10 cellular contexts compared by ENCODE assay signal in the genomic region with DNA sequence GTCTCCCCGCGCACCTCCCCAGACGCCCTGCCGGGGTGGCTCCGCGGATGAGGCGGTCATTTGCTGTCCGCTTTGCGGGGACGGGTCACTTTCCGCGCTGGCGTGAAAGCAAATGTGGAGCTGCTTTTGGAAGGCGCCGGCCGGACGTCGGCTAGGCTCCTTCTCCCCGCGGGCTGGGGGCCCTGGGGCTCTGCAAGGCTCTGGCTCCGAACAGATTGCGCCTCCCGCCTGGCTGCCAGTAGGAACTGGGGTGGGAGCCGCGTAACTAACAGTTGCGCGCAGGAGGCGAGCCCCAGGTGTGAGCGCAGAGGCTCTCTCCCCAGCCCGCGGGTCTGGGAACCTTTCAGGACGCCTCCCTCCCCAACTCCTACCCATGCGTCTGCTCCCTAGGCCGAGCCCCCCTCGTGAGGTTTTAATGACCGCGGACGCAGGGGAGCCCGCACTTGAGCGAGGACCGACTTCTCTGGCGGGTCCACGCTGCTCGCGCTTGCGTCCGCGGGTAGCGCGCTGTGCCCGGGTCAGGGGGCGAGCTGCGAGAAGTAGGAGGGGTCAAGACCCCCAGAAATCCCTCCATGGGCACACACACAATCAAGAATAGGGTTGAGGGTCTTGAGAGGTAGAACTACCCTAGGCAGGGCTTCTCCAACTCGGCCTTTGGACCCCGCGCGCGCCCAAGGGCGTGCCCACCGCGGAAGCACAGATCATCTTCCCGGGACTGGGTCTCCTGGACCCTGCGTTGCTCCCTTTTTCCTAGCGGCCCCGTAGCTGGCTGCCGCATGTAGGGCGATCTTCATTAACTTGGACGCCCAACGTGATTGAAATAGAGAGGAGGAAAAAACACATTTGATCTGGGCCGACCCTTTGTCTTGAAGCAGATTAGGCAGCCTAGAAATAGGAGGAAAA.
DNase-seq lines count a peak whose midpoint lies in the region; ATAC-seq and TF ChIP-seq lines count a peak whose summit lies in the region.
"Had no signal": no experiment of that assay in that cellular context is flagged by ENCODE, and none has a peak within 500 bp of the region (broad histone marks: within the 10 kb centered on the region; RNA-seq: fewer than 3 reads in every experiment).

No MANE protein-coding gene starts in this region.

- H3K4me1 ChIP-seq in iPS DF 6.9 (ENCODE audit: control insufficient read depth, insufficient read depth, low read length) (peaks cover 4% of the 10 kb centered on the region; the same call in 1 of the 2 replicates), psoas muscle (peaks cover 8% of the 10 kb centered on the region)

- H3K27ac ChIP-seq in iPS DF 6.9 (ENCODE audit: low read length) (no peak overlapping the region), psoas muscle (no peak overlapping the region)

- H3K36me3 ChIP-seq in BJ (ENCODE audit: control insufficient read depth, insufficient read depth, low read length) (no peaks in the 10 kb centered on the region), iPS DF 6.9 (ENCODE audit: control insufficient read depth, insufficient read depth, low read length) (no peaks in the 10 kb centered on the region), psoas muscle (ENCODE audit: insufficient read depth in 1 of 2, low read depth in 1 of 2) (no peaks in the 10 kb centered on the region)

- H3K4me3 ChIP-seq in BJ (ENCODE audit: low read depth, low read length) (peak overlapping the region; percentile 43), iPS DF 6.9 (ENCODE audit: low read length) (peak overlapping the region; percentile 20; the same call in 1 of the 2 replicates), psoas muscle (no peak overlapping the region)

- CTCF ChIA-PET in BJ (lab: Yijun Ruan, JAX): interaction anchor here (0.9 to 1.2 kb wide), 2 partner anchors 268 to 1069 kb away, joined by 3 to 4 read pairs; no protein-coding TSS in a partner anchor
- CTCF ChIA-PET in WTC11 (lab: Charles Lee): interaction anchor here (1.1 to 1.9 kb wide), 2 partner anchors 148 to 1069 kb away, joined by 6 to 7 read pairs; no protein-coding TSS in a partner anchor

- intact Hi-C loops in psoas muscle (cut with DNase I): loop anchor here in 1 of 2 donors (10.0 kb wide), 1 partner anchor 1263 kb away; no protein-coding TSS in a partner anchor

- H3K27ac Mint-ChIP-seq in WTC11: no peak overlapping the region

- H3K9me3 ChIP-seq in iPS DF 6.9 (ENCODE audit: control insufficient read depth, insufficient read depth, low read length) (no peaks in the 10 kb centered on the region), psoas muscle (no peaks in the 10 kb centered on the region)

- TF ChIP-seq CTCF in BJ (IDR thresholded peaks at IDR 0.05; ENCODE audit: insufficient read depth, low read depth, low read length) (no peak), WTC11 (IDR thresholded peaks at IDR 0.05) (no peak), psoas muscle (IDR thresholded peaks at IDR 0.05) (no peak)

- DNase-seq in BJ (ENCODE audit: low read depth) (no peak), WTC11 (ENCODE audit: low spot score) (peak; percentile 57), iPS DF 6.9 (ENCODE audit: low read depth, low spot score) (no peak), psoas muscle (peak; percentile 33 to 49), germinal center (ENCODE audit: low spot score) (no peak), NCI-H510A treated with DMSO at 0.1 percent for 48 hours (lab: John Stamatoyannopoulos, UW) (no peak), NCI-H2107 (lab: John Stamatoyannopoulos, UW) (no peak)
- no peak for DNase-seq in activated CD8-positive, alpha-beta memory T cell treated with anti-CD3 and anti-CD28 coated beads for 24 hours
- DNase-seq: erythroblast, NCI-H82 had no signal

- no peaks in the 10 kb centered on the region for H3K27me3 ChIP-seq in BJ (ENCODE audit: control insufficient read depth, insufficient read depth, low read length)
- H3K27me3 ChIP-seq in iPS DF 6.9 (ENCODE audit: control insufficient read depth, insufficient read depth, low read length): peaks cover 55% of the 10 kb centered on the region
- H3K27me3 ChIP-seq in psoas muscle (ENCODE audit: insufficient read depth in 3 of 3, low read length in 2 of 3): peaks cover 5 to 93% (median 40%) of the 10 kb centered on the region in 3 donors

- H3K27me3 Mint-ChIP-seq in WTC11 (ENCODE audit: low read depth): peaks cover 11% of the 10 kb centered on the region

- no peak overlapping the region for H3K4me3 Mint-ChIP-seq in WTC11

- H3K4me1 Mint-ChIP-seq in WTC11: peaks cover 31% of the 10 kb centered on the region

- H3K9me3 Mint-ChIP-seq in WTC11: no peaks in the 10 kb centered on the region

- no peaks in the 10 kb centered on the region for H3K36me3 Mint-ChIP-seq in WTC11

- POLR2A ChIA-PET in BJ (lab: Charles Lee): interaction anchor here (0.7 to 0.8 kb wide), 2 partner anchors 86 to 945 kb away, joined by 3 to 8 read pairs; no protein-coding TSS in a partner anchor
- POLR2A ChIA-PET in WTC11 (lab: Charles Lee): no interaction called here

- WGBS in iPS DF 6.9 (ENCODE audit: insufficient coverage, insufficient read length): no CpG with 5 or more reads among the region's 70 CpGs
- WGBS in psoas muscle, 3 donors: 6 to 9% (median 7%) methylated on average over 69 to 70 of the region's 70 CpGs

- ATAC-seq in WTC11: peak; percentile 44
- peak in 1 of 4 donors; percentile 22 for ATAC-seq in psoas muscle

TF ChIP-seq in WTC11, 78 proteins besides CTCF, POLR2A, EP300 and RAD21:
- TF ChIP-seq ZNF671 (CRISPR knock-in tag; IDR thresholded peaks at IDR 0.05) (no peak), FOXJ3 (CRISPR knock-in tag; IDR thresholded peaks at IDR 0.05; ENCODE audit: borderline replicate concordance) (no peak)
- TF ChIP-seq, protein P1, sequence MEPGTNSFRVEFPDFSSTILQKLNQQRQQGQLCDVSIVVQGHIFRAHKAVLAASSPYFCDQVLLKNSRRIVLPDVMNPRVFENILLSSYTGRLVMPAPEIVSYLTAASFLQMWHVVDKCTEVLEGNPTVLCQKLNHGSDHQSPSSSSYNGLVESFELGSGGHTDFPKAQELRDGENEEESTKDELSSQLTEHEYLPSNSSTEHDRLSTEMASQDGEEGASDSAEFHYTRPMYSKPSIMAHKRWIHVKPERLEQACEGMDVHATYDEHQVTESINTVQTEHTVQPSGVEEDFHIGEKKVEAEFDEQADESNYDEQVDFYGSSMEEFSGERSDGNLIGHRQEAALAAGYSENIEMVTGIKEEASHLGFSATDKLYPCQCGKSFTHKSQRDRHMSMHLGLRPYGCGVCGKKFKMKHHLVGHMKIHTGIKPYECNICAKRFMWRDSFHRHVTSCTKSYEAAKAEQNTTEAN (CRISPR knock-in tag; IDR thresholded peaks at IDR 0.05): peak; percentile 53; the same call in 1 of the 2 replicates

Comparison
In these comparisons a context has a peak if more than half of its experiments do, and no peak if none do; other contexts are left out.
1. DNase-seq: peak in WTC11 (single experiment) and psoas muscle (2 of 2); none in BJ (single experiment), iPS DF 6.9 (single experiment), germinal center (single experiment), activated CD8-positive, alpha-beta memory T cell treated with anti-CD3 and anti-CD28 coated beads for 24 hours (single experiment), NCI-H510A treated with DMSO at 0.1 percent for 48 hours (single experiment) and NCI-H2107 (single experiment).